ENCODE assay signal across 8 cellular contexts in the genomic region with DNA sequence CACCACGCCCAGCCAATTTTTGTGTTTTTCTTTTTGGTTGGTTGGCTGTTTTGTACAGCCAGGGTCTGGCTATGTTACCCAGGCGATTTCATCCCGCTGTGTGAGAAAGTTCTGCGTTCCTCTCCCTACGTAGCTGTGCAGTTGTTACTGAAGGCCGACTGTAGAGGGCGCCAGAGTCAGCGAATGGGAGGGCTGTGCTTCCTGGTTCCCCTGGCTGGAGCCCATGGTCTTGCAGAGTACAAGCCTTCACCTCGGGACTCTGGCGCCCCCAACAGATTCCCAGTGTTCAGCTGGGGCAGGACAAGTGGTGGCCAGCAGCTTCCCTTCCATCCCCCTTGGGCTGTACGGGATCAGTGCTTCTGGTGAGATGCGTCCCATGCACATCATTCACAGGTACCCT. TPM values are rescaled to one million over a fixed set of nuclear protein-coding genes. Genes with fewer than 3 reads are reported as not detected.
DNase-seq lines count a peak whose midpoint lies in the region; ATAC-seq and TF ChIP-seq lines count a peak whose summit lies in the region.

No MANE protein-coding gene starts in this region.

- H3K9me3 Mint-ChIP-seq in type B pancreatic cell = no peaks in the 10 kb centered on the region

- TF ChIP-seq POLR2A in gastrocnemius medialis (IDR thresholded peaks at IDR 0.05) (no peak), spleen (IDR thresholded peaks at IDR 0.05) (no peak)

- intact Hi-C loops in gastrocnemius medialis (cut with DNase I; ENCODE audit: low total_unique reads) (no loop called here), left cardiac atrium (cut with DNase I) (no loop called here), spleen (cut with DNase I; ENCODE audit: low total_unique reads) (no loop called here)

- TF ChIP-seq CTCF in type B pancreatic cell (conservative IDR thresholded peaks at IDR 0.05) = peak; percentile 52
- no peak for TF ChIP-seq CTCF in gastrocnemius medialis (IDR thresholded peaks at IDR 0.05 in 4 of 5, conservative IDR thresholded peaks at IDR 0.05 in 1 of 5)
- peak in 2 of 11 experiments; percentile 17 to 38 for TF ChIP-seq CTCF in spleen (IDR thresholded peaks at IDR 0.05 in 8 of 11, conservative IDR thresholded peaks at IDR 0.05 in 3 of 11)

- H3K27ac Mint-ChIP-seq in type B pancreatic cell = no peak overlapping the region

- H3K27me3 ChIP-seq in gastrocnemius medialis (no peaks in the 10 kb centered on the region), spleen (replicated peaks in 1 of 7) (peaks cover 0 to 5% (median 0%) of the 10 kb centered on the region in 7 donors)

- H3K4me1 ChIP-seq in gastrocnemius medialis (no peaks in the 10 kb centered on the region), spleen (no peaks in the 10 kb centered on the region)

- H3K4me3 Mint-ChIP-seq in type B pancreatic cell = no peak overlapping the region

- no peaks in the 10 kb centered on the region for H3K4me1 Mint-ChIP-seq in type B pancreatic cell (ENCODE audit: unreplicated experiment)

- H3K36me3 Mint-ChIP-seq in type B pancreatic cell = no peaks in the 10 kb centered on the region

- in situ Hi-C loops in ACHN (cut with HindIII; ENCODE audit: low pct_ligation_motif_present, low pct_unique_long_range_greater_than_20kb, low sequenced_read_pairs) = no loop called here
- in situ Hi-C loops in gastrocnemius medialis (cut with MboI; ENCODE audit: low sequenced_read_pairs in 4 of 4) = no loop called here

- WGBS in spleen, 5 donors = 32 to 61% (median 55%) methylated on average over 7 to 12 of the region's 12 CpGs

- ATAC-seq in GM18502 (IDR thresholded peaks at IDR 0.05; ENCODE audit: poor library complexity, unreplicated experiment) = peak; percentile 49
- ATAC-seq in gastrocnemius medialis = no peak
- ATAC-seq in left cardiac atrium = no peak

- no peak overlapping the region for H3K27ac ChIP-seq in gastrocnemius medialis
- no peak overlapping the region for H3K27ac ChIP-seq in spleen

- H3K36me3 ChIP-seq in gastrocnemius medialis (no peaks in the 10 kb centered on the region), spleen (no peaks in the 10 kb centered on the region)

- H3K9me3 ChIP-seq in gastrocnemius medialis (no peaks in the 10 kb centered on the region), spleen (no peaks in the 10 kb centered on the region)

- H3K4me3 ChIP-seq in gastrocnemius medialis (no peak overlapping the region), spleen (no peak overlapping the region)

- DNase-seq in ACHN (peak; percentile 25), NCI-H82 (lab: John Stamatoyannopoulos, UW) (peak; percentile 81), dermis blood vessel endothelial cell (peak; percentile 27), type B pancreatic cell (ENCODE audit: extremely low spot score, unreplicated experiment) (no peak), gastrocnemius medialis (no peak), left cardiac atrium (no peak), spleen (no peak)

- no peaks in the 10 kb centered on the region for H3K27me3 Mint-ChIP-seq in type B pancreatic cell

RNA-seq across cellular contexts. Expression of gene CT45A1, which starts 5.6 kb away (rescaled TPM):
- total RNA-seq in dermis blood vessel endothelial cell (not detected in 2 replicates), type B pancreatic cell (ENCODE audit: low replicate concordance) (not detected in 2 replicates), gastrocnemius medialis (not detected), left cardiac atrium (not detected), spleen (not detected)
- not detected for polyA plus RNA-seq in spleen

Comparison
In these comparisons a context has a peak if more than half of its experiments do, and no peak if none do; other contexts are left out.
1. DNase-seq: peak in ACHN (single experiment), NCI-H82 (single experiment) and dermis blood vessel endothelial cell (single experiment); none in type B pancreatic cell (single experiment), gastrocnemius medialis (0 of 2), left cardiac atrium (single experiment) and spleen (single experiment).